ENCODE assay signal across 20 cellular contexts in genomic region chr6:108757357-108757756, GRCh38.
DNase-seq lines count a peak whose midpoint lies in the region; ATAC-seq, FAIRE-seq and TF ChIP-seq lines count a peak whose summit lies in the region.
"Had no signal": no experiment of that assay in that cellular context is flagged by ENCODE, and none has a peak within 500 bp of the region (broad histone marks: within the 10 kb centered on the region; RNA-seq: fewer than 3 reads in every experiment).

No MANE protein-coding gene starts in this region.

- in situ Hi-C loops in HepG2 (cut with HindIII; ENCODE audit: extremely low pct_ligation_motif_present, low pct_unique_long_range_greater_than_20kb): no loop called here
- in situ Hi-C loops in K562 (cut with MboI): no loop called here

- TF ChIP-seq EP300 in HepG2 (IDR thresholded peaks at IDR 0.05; ENCODE audit: low read depth in 2 of 2, low read length in 2 of 2) (no peak), HepG2 (CRISPR knock-in tag; IDR thresholded peaks at IDR 0.05; ENCODE audit: borderline replicate concordance) (no peak), K562 (IDR thresholded peaks at IDR 0.05; ENCODE audit: low read length) (no peak)

- H3K36me3 ChIP-seq in HepG2 (replicated peaks in 1 of 2; ENCODE audit: control insufficient read depth in 1 of 2, insufficient read depth in 2 of 2, low read length in 2 of 2) (no peaks in the 10 kb centered on the region), right lobe of liver (no peaks in the 10 kb centered on the region), MM.1S (replicated peaks; ENCODE audit: insufficient read depth, low read length) (no peaks in the 10 kb centered on the region), K562 (ENCODE audit: control insufficient read depth, insufficient read depth, low read length) (no peaks in the 10 kb centered on the region)
- H3K36me3 ChIP-seq: BLaER1 treated with 17β-estradiol and CSF1 and Interleukin-3, amounts not matched to agents 10 nM and 100 nM had no signal

- H3K4me1 ChIP-seq in HepG2 (ENCODE audit: insufficient read depth, low read length) (peaks cover 72% of the 10 kb centered on the region), right lobe of liver (peaks cover 0 to 39% (median 18%) of the 10 kb centered on the region in 4 donors), MM.1S (ENCODE audit: low read length) (peaks cover 57% of the 10 kb centered on the region), K562 (replicated peaks in 1 of 2; ENCODE audit: control insufficient read depth in 2 of 2, insufficient read depth in 2 of 2, low read length in 2 of 2) (no peaks in the 10 kb centered on the region; a peak in 1 of 5 replicates)
- H3K4me1 ChIP-seq: A549 had no signal

- H3K9me2 ChIP-seq in MM.1S (replicated peaks; ENCODE audit: insufficient read depth, low read length): no peaks in the 10 kb centered on the region

- FAIRE-seq in HepG2 (lab: Jason Lieb, UNC) (no peak), K562 (lab: Jason Lieb, UNC) (no peak)
- FAIRE-seq: A549, D721Med, G401.6, GM12891 had no signal

- H3K4me3 ChIP-seq in HepG2 (replicated peaks in 1 of 3; ENCODE audit: insufficient read depth in 1 of 3, low read depth in 2 of 3, low read length in 3 of 3): no peak overlapping the region
- no peak overlapping the region for H3K4me3 ChIP-seq in right lobe of liver
- H3K4me3 ChIP-seq in MM.1S (ENCODE audit: low read length): no peak overlapping the region
- no peak overlapping the region for H3K4me3 ChIP-seq in K562
- H3K4me3 ChIP-seq: A549; BLaER1 treated with 17β-estradiol and CSF1 and Interleukin-3, amounts not matched to agents 10 nM and 100 nM had no signal

- H3K27ac ChIP-seq in HepG2 (ENCODE audit: extremely low read length, insufficient read depth, low read length) (no peak overlapping the region), right lobe of liver (no peak overlapping the region), MM.1S (ENCODE audit: low read length) (peak overlapping the region; percentile 91; the same call in 1 of the 2 replicates), K562 (ENCODE audit: extremely low read depth, low read depth, low read length) (no peak overlapping the region)
- H3K27ac ChIP-seq: 22Rv1; A549; BLaER1 treated with 17β-estradiol and CSF1 and Interleukin-3, amounts not matched to agents 10 nM and 100 nM; C4-2B had no signal

- no peaks in the 10 kb centered on the region for H4K20me1 ChIP-seq in HepG2 (ENCODE audit: insufficient read depth, low read length)
- H4K20me1 ChIP-seq in MM.1S (ENCODE audit: insufficient read depth, low read length): no peaks in the 10 kb centered on the region
- H4K20me1 ChIP-seq in K562 (replicated peaks; ENCODE audit: control insufficient read depth, insufficient read depth, low read length): peaks cover 3% of the 10 kb centered on the region; the same call in 1 of the 2 replicates
- H4K20me1 ChIP-seq: BLaER1 treated with 17β-estradiol and CSF1 and Interleukin-3, amounts not matched to agents 10 nM and 100 nM had no signal

- no peaks in the 10 kb centered on the region for H3K79me2 ChIP-seq in HepG2 (ENCODE audit: insufficient read depth, low read length)
- peaks cover 16% of the 10 kb centered on the region for H3K79me2 ChIP-seq in MM.1S (ENCODE audit: low read length)
- no peaks in the 10 kb centered on the region for H3K79me2 ChIP-seq in K562 (ENCODE audit: control insufficient read depth, insufficient read depth, low read length)

- H3F3A ChIP-seq in MM.1S (ENCODE audit: insufficient read depth, low read length): peaks cover 47% of the 10 kb centered on the region

- TF ChIP-seq POLR2A in HepG2 (IDR thresholded peaks at IDR 0.05; ENCODE audit: insufficient read depth in 1 of 2, low read depth in 2 of 2, low read length in 2 of 2) (no peak), right lobe of liver (IDR thresholded peaks at IDR 0.05) (no peak), K562 (conservative IDR thresholded peaks at IDR 0.05) (no peak)

- H2AFZ ChIP-seq in HepG2 (ENCODE audit: low read length) (no peak overlapping the region), MM.1S (ENCODE audit: low read length) (no peak overlapping the region), K562 (ENCODE audit: low read depth, low read length) (no peak overlapping the region)

- POLR2A ChIA-PET in HepG2 (lab: Yijun Ruan, JAX) (no interaction called here), K562 (lab: Yijun Ruan, JAX) (no interaction called here)

- BruUV-seq in HepG2 (replicated peaks; lab: Mats Ljungman, UMichigan) (no TSS peak), K562 (replicated peaks; lab: Mats Ljungman, UMichigan) (no TSS peak)

- H3K9ac ChIP-seq in HepG2 (ENCODE audit: insufficient read depth, low read depth, low read length) (no peak overlapping the region), MM.1S (ENCODE audit: low read length) (no peak overlapping the region), K562 (ENCODE audit: insufficient read depth in 1 of 2, low read depth in 2 of 2, low read length in 2 of 2) (no peak overlapping the region)
- H3K9ac ChIP-seq: BLaER1 treated with 17β-estradiol and CSF1 and Interleukin-3, amounts not matched to agents 10 nM and 100 nM had no signal

- H3K4me2 ChIP-seq in HepG2 (ENCODE audit: low read depth, low read length) (no peak overlapping the region), MM.1S (ENCODE audit: low read depth, low read length) (no peak overlapping the region), K562 (ENCODE audit: insufficient read depth, low read length) (no peak overlapping the region)
- H3K4me2 ChIP-seq: A549; BLaER1 treated with 17β-estradiol and CSF1 and Interleukin-3, amounts not matched to agents 10 nM and 100 nM had no signal

- intact Hi-C loops in HepG2 (cut with micrococcal nuclease; ENCODE audit: unreplicated experiment) (no loop called here), right lobe of liver (cut with DNase I) (no loop called here), K562 (cut with micrococcal nuclease) (no loop called here)

- DNase-seq in HepG2 (ENCODE audit: low spot score): no peak
- no peak for DNase-seq in right lobe of liver
- no peak for DNase-seq in MM.1S
- no peak for DNase-seq in K562 (ENCODE audit: extremely low read depth in 1 of 4, low spot score in 3 of 4)
- no peak for DNase-seq in Kasumi-1 (lab: John Stamatoyannopoulos, UW)
- DNase-seq: AML-193; Caco-2; Calu3; CD4-positive, alpha-beta T cell; CD8-positive, alpha-beta T cell; DMS79 treated with DMSO at 0.1 percent for 48 hours; GF-D8 had no signal

- ATAC-seq in HepG2 (no peak), right lobe of liver (no peak), K562 (no peak), GM19351 (IDR thresholded peaks at IDR 0.05; ENCODE audit: unreplicated experiment) (no peak)
- ATAC-seq: A549; CD8-positive, alpha-beta T cell had no signal

- H3K9me3 ChIP-seq in HepG2 (ENCODE audit: low read length) (no peaks in the 10 kb centered on the region), right lobe of liver (no peaks in the 10 kb centered on the region), MM.1S (replicated peaks; ENCODE audit: insufficient read depth, low read length) (no peaks in the 10 kb centered on the region), K562 (replicated peaks; ENCODE audit: control insufficient read depth, insufficient read depth, low read depth, low read length) (no peaks in the 10 kb centered on the region)
- H3K9me3 ChIP-seq: A549, Caco-2 had no signal

- no peak for TF ChIP-seq CTCF in HepG2 (CRISPR knock-in tag; IDR thresholded peaks at IDR 0.05)
- TF ChIP-seq CTCF in right lobe of liver (IDR thresholded peaks at IDR 0.05): no peak
- TF ChIP-seq CTCF in MM.1S (IDR thresholded peaks at IDR 0.05; ENCODE audit: low read length): no peak
- no peak for TF ChIP-seq CTCF in K562 (IDR thresholded peaks at IDR 0.05 in 2 of 3, conservative IDR thresholded peaks at IDR 0.05 in 1 of 3; ENCODE audit: insufficient read depth in 2 of 3, low read depth in 1 of 3, low read length in 3 of 3)

- no peak for TF ChIP-seq RAD21 in HepG2 (CRISPR knock-in tag; IDR thresholded peaks at IDR 0.05)
- TF ChIP-seq RAD21 in K562 (CRISPR knock-in tag; conservative IDR thresholded peaks at IDR 0.05 in 1 of 2, IDR thresholded peaks at IDR 0.05 in 1 of 2): no peak

- no peaks in the 10 kb centered on the region; a peak in 1 of 5 replicates for H3K27me3 ChIP-seq in HepG2 (ENCODE audit: control insufficient read depth in 1 of 2, insufficient read depth in 2 of 2, low read length in 2 of 2)
- H3K27me3 ChIP-seq in right lobe of liver: no peaks in the 10 kb centered on the region
- no peaks in the 10 kb centered on the region for H3K27me3 ChIP-seq in MM.1S (replicated peaks; ENCODE audit: insufficient read depth, low read length)
- peaks cover 32 to 66% of the 10 kb centered on the region in 2 experiments for H3K27me3 ChIP-seq in K562 (ENCODE audit: control insufficient read depth in 2 of 2, insufficient read depth in 2 of 2, low read length in 2 of 2)
- H3K27me3 ChIP-seq: BLaER1 treated with 17β-estradiol and CSF1 and Interleukin-3, amounts not matched to agents 10 nM and 100 nM had no signal

- no peaks in the 10 kb centered on the region for H3K9me1 ChIP-seq in K562 (ENCODE audit: control insufficient read depth, insufficient read depth, low read length)

- 83% methylated on average over 1 of the region's 1 CpG for WGBS in HepG2 (ENCODE audit: low lambda C conversion rate)
- WGBS in right lobe of liver (ENCODE audit: insufficient coverage, low coverage, low lambda C conversion rate, missing lambda C conversion rate): 94% methylated on average over 1 of the region's 1 CpG
- 67% methylated on average over 1 of the region's 1 CpG for WGBS in K562 (ENCODE audit: insufficient coverage, low coverage, missing lambda C conversion rate)

- CTCF ChIA-PET in HepG2 (lab: Yijun Ruan, JAX; ENCODE audit: low intra/inter-chr PET ratio, low total read pairs) (no interaction called here), K562 (lab: Yijun Ruan, JAX; ENCODE audit: low intra/inter-chr PET ratio) (no interaction called here)

TF ChIP-seq in HepG2, 621 proteins besides CTCF, POLR2A, EP300 and RAD21:
- no peak for TF ChIP-seq ZFP82 (CRISPR knock-in tag; IDR thresholded peaks at IDR 0.05; ENCODE audit: borderline replicate concordance)
- 0 out of 2 replicates have a peak, but pooled peaks have one; percentile 25 for TF ChIP-seq ATF7 (IDR thresholded peaks at IDR 0.05)
- TF ChIP-seq ATF7 (CRISPR knock-in tag; IDR thresholded peaks at IDR 0.05): no peak

TF ChIP-seq in K562, 482 proteins besides CTCF, POLR2A, EP300 and RAD21:
- peak; percentile 15 for TF ChIP-seq RBM25 (IDR thresholded peaks at IDR 0.05; ENCODE audit: low read depth, low read length, severe bottlenecking)
- no peak for TF ChIP-seq POLR2H (tag; IDR thresholded peaks at IDR 0.05; ENCODE audit: low read depth)
- TF ChIP-seq ZNF239 (CRISPR knock-in tag; IDR thresholded peaks at IDR 0.05): peak; percentile 79
TF ChIP-seq in K562: peak in this region for 2.
